1 cellular context compared by ENCODE assay signal in genomic region chr11:130407978-130408377, GRCh38.
TF ChIP-seq lines count a peak whose summit lies in the region.

No MANE protein-coding gene starts in this region.

TF ChIP-seq in K562, 482 proteins besides CTCF, POLR2A, EP300 and RAD21:
- TF ChIP-seq, protein P1, sequence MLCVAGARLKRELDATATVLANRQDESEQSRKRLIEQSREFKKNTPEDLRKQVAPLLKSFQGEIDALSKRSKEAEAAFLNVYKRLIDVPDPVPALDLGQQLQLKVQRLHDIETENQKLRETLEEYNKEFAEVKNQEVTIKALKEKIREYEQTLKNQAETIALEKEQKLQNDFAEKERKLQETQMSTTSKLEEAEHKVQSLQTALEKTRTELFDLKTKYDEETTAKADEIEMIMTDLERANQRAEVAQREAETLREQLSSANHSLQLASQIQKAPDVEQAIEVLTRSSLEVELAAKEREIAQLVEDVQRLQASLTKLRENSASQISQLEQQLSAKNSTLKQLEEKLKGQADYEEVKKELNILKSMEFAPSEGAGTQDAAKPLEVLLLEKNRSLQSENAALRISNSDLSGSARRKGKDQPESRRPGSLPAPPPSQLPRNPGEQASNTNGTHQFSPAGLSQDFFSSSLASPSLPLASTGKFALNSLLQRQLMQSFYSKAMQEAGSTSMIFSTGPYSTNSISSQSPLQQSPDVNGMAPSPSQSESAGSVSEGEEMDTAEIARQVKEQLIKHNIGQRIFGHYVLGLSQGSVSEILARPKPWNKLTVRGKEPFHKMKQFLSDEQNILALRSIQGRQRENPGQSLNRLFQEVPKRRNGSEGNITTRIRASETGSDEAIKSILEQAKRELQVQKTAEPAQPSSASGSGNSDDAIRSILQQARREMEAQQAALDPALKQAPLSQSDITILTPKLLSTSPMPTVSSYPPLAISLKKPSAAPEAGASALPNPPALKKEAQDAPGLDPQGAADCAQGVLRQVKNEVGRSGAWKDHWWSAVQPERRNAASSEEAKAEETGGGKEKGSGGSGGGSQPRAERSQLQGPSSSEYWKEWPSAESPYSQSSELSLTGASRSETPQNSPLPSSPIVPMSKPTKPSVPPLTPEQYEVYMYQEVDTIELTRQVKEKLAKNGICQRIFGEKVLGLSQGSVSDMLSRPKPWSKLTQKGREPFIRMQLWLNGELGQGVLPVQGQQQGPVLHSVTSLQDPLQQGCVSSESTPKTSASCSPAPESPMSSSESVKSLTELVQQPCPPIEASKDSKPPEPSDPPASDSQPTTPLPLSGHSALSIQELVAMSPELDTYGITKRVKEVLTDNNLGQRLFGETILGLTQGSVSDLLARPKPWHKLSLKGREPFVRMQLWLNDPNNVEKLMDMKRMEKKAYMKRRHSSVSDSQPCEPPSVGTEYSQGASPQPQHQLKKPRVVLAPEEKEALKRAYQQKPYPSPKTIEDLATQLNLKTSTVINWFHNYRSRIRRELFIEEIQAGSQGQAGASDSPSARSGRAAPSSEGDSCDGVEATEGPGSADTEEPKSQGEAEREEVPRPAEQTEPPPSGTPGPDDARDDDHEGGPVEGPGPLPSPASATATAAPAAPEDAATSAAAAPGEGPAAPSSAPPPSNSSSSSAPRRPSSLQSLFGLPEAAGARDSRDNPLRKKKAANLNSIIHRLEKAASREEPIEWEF (CRISPR knock-in tag; IDR thresholded peaks at IDR 0.05): no peak
- TF ChIP-seq FOXJ3 (CRISPR knock-in tag; IDR thresholded peaks at IDR 0.05) (no peak), ETV5 (CRISPR knock-in tag; IDR thresholded peaks at IDR 0.05; ENCODE audit: low read depth) (no peak), NFIC (IDR thresholded peaks at IDR 0.05) (peak; percentile 52), FOSL1 (tag; conservative IDR thresholded peaks at IDR 0.05) (no peak)
